ENCODE assay signal across 1 cellular context in the genomic region with DNA sequence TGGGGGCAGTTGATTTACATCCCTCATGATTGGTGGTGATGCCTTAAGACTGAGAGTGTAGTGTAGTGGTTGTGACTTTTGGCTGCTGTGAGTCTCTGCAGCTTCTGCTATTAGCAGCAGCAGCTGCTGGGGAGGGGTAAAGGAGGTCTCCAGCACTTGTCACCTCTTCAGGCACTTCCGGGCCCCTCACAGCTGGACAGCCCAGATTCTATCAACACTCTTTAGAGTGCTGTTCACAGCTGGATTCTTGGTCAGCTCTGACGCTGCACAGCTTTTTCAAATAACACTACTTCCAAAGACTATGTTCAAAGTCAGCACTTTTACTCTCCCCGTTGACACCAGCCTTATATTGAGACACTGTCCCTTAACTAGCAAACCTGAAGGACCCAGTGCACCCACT.
TF ChIP-seq lines count a peak whose summit lies in the region.

No MANE protein-coding gene starts in this region.

TF ChIP-seq in IMR-90, 13 proteins besides CTCF, POLR2A, EP300 and RAD21:
- TF ChIP-seq SMC3 (IDR thresholded peaks at IDR 0.05; ENCODE audit: low read depth, low read length) (no peak), MAZ (IDR thresholded peaks at IDR 0.05; ENCODE audit: borderline replicate concordance, low read depth, low read length) (no peak), FOS (IDR thresholded peaks at IDR 0.05; ENCODE audit: low read depth, low read length) (no peak), RCOR1 (IDR thresholded peaks at IDR 0.05; ENCODE audit: insufficient replicate concordance, low read length) (no peak), BHLHE40 (IDR thresholded peaks at IDR 0.05; ENCODE audit: low read depth, low read length) (no peak), USF2 (IDR thresholded peaks at IDR 0.05; ENCODE audit: low read depth, low read length) (no peak), CHD1 (IDR thresholded peaks at IDR 0.05; ENCODE audit: low read depth, low read length) (no peak), MAFK (IDR thresholded peaks at IDR 0.05; ENCODE audit: low read depth, low read length) (no peak), MXI1 (IDR thresholded peaks at IDR 0.05; ENCODE audit: borderline replicate concordance, low read depth, low read length) (no peak), CEBPB (IDR thresholded peaks at IDR 0.05; ENCODE audit: low read depth, low read length) (no peak), RFX5 (IDR thresholded peaks at IDR 0.05; ENCODE audit: low read depth, low read length) (no peak)
- TF ChIP-seq, protein P1, sequence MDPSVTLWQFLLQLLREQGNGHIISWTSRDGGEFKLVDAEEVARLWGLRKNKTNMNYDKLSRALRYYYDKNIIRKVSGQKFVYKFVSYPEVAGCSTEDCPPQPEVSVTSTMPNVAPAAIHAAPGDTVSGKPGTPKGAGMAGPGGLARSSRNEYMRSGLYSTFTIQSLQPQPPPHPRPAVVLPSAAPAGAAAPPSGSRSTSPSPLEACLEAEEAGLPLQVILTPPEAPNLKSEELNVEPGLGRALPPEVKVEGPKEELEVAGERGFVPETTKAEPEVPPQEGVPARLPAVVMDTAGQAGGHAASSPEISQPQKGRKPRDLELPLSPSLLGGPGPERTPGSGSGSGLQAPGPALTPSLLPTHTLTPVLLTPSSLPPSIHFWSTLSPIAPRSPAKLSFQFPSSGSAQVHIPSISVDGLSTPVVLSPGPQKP (IDR thresholded peaks at IDR 0.05; ENCODE audit: borderline replicate concordance, low read depth, low read length) = no peak
